Comparison of ENCODE assay signal across 9 cellular contexts in genomic region chr7:99109108-99110051, GRCh38. TPM values are rescaled to one million over a fixed set of nuclear protein-coding genes. Genes with fewer than 3 reads are reported as not detected.
A peak's percentile ranks its signal among the peaks of the same experiment; 100 is the strongest.
DNase-seq lines count a peak whose midpoint lies in the region; ATAC-seq, FAIRE-seq and TF ChIP-seq lines count a peak whose summit lies in the region.
"Had no signal": no experiment of that assay in that cellular context is flagged by ENCODE, and none has a peak within 500 bp of the region (broad histone marks: within the 10 kb centered on the region; RNA-seq: fewer than 3 reads in every experiment).

No MANE protein-coding gene starts in this region.

- in situ Hi-C loops in KBM-7 (cut with MboI; ENCODE audit: low pct_unique_long_range_greater_than_20kb, low sequenced_read_pairs) = no loop called here

- intact Hi-C loops in lower lobe of right lung (cut with DNase I) = no loop called here

- no peak overlapping the region for H3K4me3 Mint-ChIP-seq in astrocyte (ENCODE audit: unreplicated experiment)
- H3K4me3 Mint-ChIP-seq: brain had no signal

- no peaks in the 10 kb centered on the region for H3K36me3 ChIP-seq in astrocyte (ENCODE audit: insufficient read depth, low read length)
- no peaks in the 10 kb centered on the region for H3K36me3 ChIP-seq in lower lobe of right lung

- TF ChIP-seq POLR2A in A549 (IDR thresholded peaks at IDR 0.05; ENCODE audit: low read length) = no peak

- H3K27ac ChIP-seq in A549 (peak overlapping the region; percentile 73 to 79), astrocyte (ENCODE audit: low read depth, low read length) (peak overlapping the region; percentile 63), lower lobe of right lung (peak overlapping the region; percentile 47)

- ATAC-seq in A549 = peak; percentile 55 to 67; a peak in 5 of 6 replicates
- ATAC-seq in lower lobe of right lung = no peak
- no peak for ATAC-seq in HG03342 (IDR thresholded peaks at IDR 0.05; ENCODE audit: unreplicated experiment)

- POLR2A ChIA-PET in A549 (lab: Yijun Ruan, JAX) = interaction anchor here (0.6 kb wide), 2 partner anchors 84 to 108 kb away, joined by 3 to 6 read pairs; no protein-coding TSS in a partner anchor

- peaks cover 10% of the 10 kb centered on the region for H3K36me3 Mint-ChIP-seq in astrocyte (ENCODE audit: low read depth, unreplicated experiment)

- no peak for TF ChIP-seq RAD21 in A549 (conservative IDR thresholded peaks at IDR 0.05 in 1 of 2, IDR thresholded peaks at IDR 0.05 in 1 of 2)

- peaks cover 87% of the 10 kb centered on the region for H4K20me1 ChIP-seq in astrocyte (ENCODE audit: insufficient read depth, low read length)

- no peak for TF ChIP-seq CTCF in A549 (IDR thresholded peaks at IDR 0.05)
- no peak for TF ChIP-seq CTCF in astrocyte (IDR thresholded peaks at IDR 0.05; ENCODE audit: insufficient read depth, low read depth, low read length)
- no peak for TF ChIP-seq CTCF in lower lobe of right lung (IDR thresholded peaks at IDR 0.05)

- no peaks in the 10 kb centered on the region for H3K27me3 ChIP-seq in astrocyte (ENCODE audit: insufficient read depth, low read length)
- no peaks in the 10 kb centered on the region for H3K27me3 ChIP-seq in lower lobe of right lung (ENCODE audit: low read depth)

- H3K4me1 ChIP-seq in A549 (peaks cover 85% of the 10 kb centered on the region), astrocyte (ENCODE audit: insufficient read depth, low read length) (peaks cover 46% of the 10 kb centered on the region), lower lobe of right lung (peaks cover 44% of the 10 kb centered on the region)

- H3K9me3 ChIP-seq in A549 = no peaks in the 10 kb centered on the region
- H3K9me3 ChIP-seq in astrocyte (ENCODE audit: insufficient read depth, low read depth, low read length) = no peaks in the 10 kb centered on the region
- no peaks in the 10 kb centered on the region for H3K9me3 ChIP-seq in lower lobe of right lung

- H3K27ac Mint-ChIP-seq in astrocyte (ENCODE audit: unreplicated experiment) = peak overlapping the region; percentile 8

- H3K9ac ChIP-seq in astrocyte (ENCODE audit: low read length) = no peak overlapping the region

- 10% methylated on average over 10 of the region's 10 CpGs for WGBS in A549 (ENCODE audit: missing lambda C conversion rate)

- no peak for FAIRE-seq in A549 (lab: Jason Lieb, UNC)
- no peak for FAIRE-seq in astrocyte (lab: Jason Lieb, UNC)

- TF ChIP-seq EP300 in A549 (IDR thresholded peaks at IDR 0.05) = no peak

- peak overlapping the region; percentile 80 for H3K4me2 ChIP-seq in A549
- H3K4me2 ChIP-seq in astrocyte (ENCODE audit: low read length) = peak overlapping the region; percentile 71

- peaks cover 98% of the 10 kb centered on the region for H3K79me2 ChIP-seq in astrocyte (ENCODE audit: insufficient read depth, low read length)

- peaks cover 57% of the 10 kb centered on the region for H3K4me1 Mint-ChIP-seq in astrocyte (ENCODE audit: low read depth, unreplicated experiment)

- CTCF ChIA-PET in A549 (lab: Yijun Ruan, JAX) = interaction anchor here (0.8 to 1.0 kb wide), 3 partner anchors 9 to 21 kb away, joined by 3 read pairs; no protein-coding TSS in a partner anchor

- H3K4me3 ChIP-seq in A549 (peak overlapping the region; percentile 21; the same call in 1 of the 3 replicates), astrocyte (ENCODE audit: insufficient read depth, low read depth, low read length) (no peak overlapping the region), lower lobe of right lung (no peak overlapping the region)

- no peak for DNase-seq in A549 (ENCODE audit: low read depth in 1 of 2, low spot score in 1 of 2)
- DNase-seq in KBM-7 = peak; percentile 81
- peak; percentile 49 for DNase-seq in astrocyte (ENCODE audit: low read depth)
- no peak for DNase-seq in lower lobe of right lung
- DNase-seq in effector CD4-positive, alpha-beta T cell = no peak
- no peak for DNase-seq in SHP77 treated with DMSO at 0.1 percent for 48 hours (lab: John Stamatoyannopoulos, UW)
- no peak for DNase-seq in mucosa of gallbladder (ENCODE audit: low spot score)

- peaks cover 10% of the 10 kb centered on the region for H3K9me3 Mint-ChIP-seq in astrocyte (ENCODE audit: unreplicated experiment)

- no peaks in the 10 kb centered on the region for H3K27me3 Mint-ChIP-seq in astrocyte (ENCODE audit: low read depth, unreplicated experiment)
- H3K27me3 Mint-ChIP-seq: brain had no signal

- no peak overlapping the region for H2AFZ ChIP-seq in astrocyte (ENCODE audit: low read depth, low read length)

TF ChIP-seq in A549, 52 proteins besides CTCF, POLR2A, EP300 and RAD21 (continues in another document):
- TF ChIP-seq ZFP36 (IDR thresholded peaks at IDR 0.05; ENCODE audit: borderline replicate concordance, partially characterized antibody) (no peak), HES2 (IDR thresholded peaks at IDR 0.05) (no peak), JUNB (IDR thresholded peaks at IDR 0.05) (peak; percentile 54; the same call in 1 of the 2 replicates), HMGXB4 (CRISPR knock-in tag; IDR thresholded peaks at IDR 0.05; ENCODE audit: borderline replicate concordance) (no peak), CEBPB (IDR thresholded peaks at IDR 0.05) (no peak), CBX8 (IDR thresholded peaks at IDR 0.05) (no peak), GATA3 (IDR thresholded peaks at IDR 0.05; ENCODE audit: borderline replicate concordance) (peak; percentile 50; the same call in 1 of the 2 replicates), ZNF302 (CRISPR knock-in tag; IDR thresholded peaks at IDR 0.05) (no peak), BHLHE40 (IDR thresholded peaks at IDR 0.05; ENCODE audit: low read depth, low read length) (no peak), BCL3 (IDR thresholded peaks at IDR 0.05) (no peak), ZSCAN20 (CRISPR knock-in tag; IDR thresholded peaks at IDR 0.05) (no peak), SMC3 (IDR thresholded peaks at IDR 0.05) (0 out of 3 replicates have a peak, but pooled peaks have one; percentile 16), FOXS1 (CRISPR knock-in tag; IDR thresholded peaks at IDR 0.05) (no peak), MAX (IDR thresholded peaks at IDR 0.05) (no peak), FOSL2 (IDR thresholded peaks at IDR 0.05) (0 out of 2 replicates have a peak, but pooled peaks have one; percentile 33), FOSL2 (CRISPR knock-in tag; IDR thresholded peaks at IDR 0.05) (peak; percentile 78), TFCP2L1 (CRISPR knock-in tag; IDR thresholded peaks at IDR 0.05) (no peak), RARB (CRISPR knock-in tag; IDR thresholded peaks at IDR 0.05) (no peak), ELK1 (IDR thresholded peaks at IDR 0.05; ENCODE audit: low read depth, low read length) (no peak), KDM5A (IDR thresholded peaks at IDR 0.05) (no peak)

RNA-seq across cellular contexts. Expression of gene SMURF1, which starts 34.5 kb away (rescaled TPM):
- polyA plus RNA-seq in A549 (2011; rRNA removed) = 21.5 and 22.1 TPM in 2 replicates
- 8.6 and 10.8 TPM in 2 replicates for polyA plus RNA-seq in A549 (2012; cell fraction: cytosol; rRNA removed)
- polyA plus RNA-seq in A549 (2012; cell fraction: nucleus; rRNA removed) = 23.9 and 34.3 TPM in 2 replicates
- 13.3 to 15.4 TPM (median 13.8 TPM) in 3 replicates for polyA plus RNA-seq in A549 (2017; fragmentation: RNase III; extraction: RNeasy Plus Mini Kit Qiagen cat#74134 plus additional on column Dnase treatment)
- polyA minus RNA-seq in A549 (2011; rRNA and poly(A)+ RNA removed) = 20.1 and 20.5 TPM in 2 replicates
- 36.9 and 44.7 TPM in 2 replicates for total RNA-seq in astrocyte
- total RNA-seq in lower lobe of right lung = 32.0 TPM
- 32.9 TPM for total RNA-seq in mucosa of gallbladder

Comparison
In these comparisons a context has a peak if more than half of its experiments do, and no peak if none do; other contexts are left out.
1. ATAC-seq: peak in A549 (2 of 2); none in lower lobe of right lung (0 of 2) and HG03342 (single experiment).
2. DNase-seq: peak in KBM-7 (single experiment) and astrocyte (single experiment); none in A549 (0 of 2), lower lobe of right lung (single experiment), effector CD4-positive, alpha-beta T cell (single experiment), SHP77 treated with DMSO at 0.1 percent for 48 hours (single experiment) and mucosa of gallbladder (single experiment).
3. Peak in every context shown above with its lines, with median percentiles within 50 percentile points of each other: H3K27ac ChIP-seq.